Comparison of ENCODE assay signal across 9 cellular contexts in genomic region chr10:11553773-11554381, GRCh38. TPM values are rescaled to one million over a fixed set of nuclear protein-coding genes. Genes with fewer than 3 reads are reported as not detected.
DNase-seq lines count a peak whose midpoint lies in the region; ATAC-seq, FAIRE-seq and TF ChIP-seq lines count a peak whose summit lies in the region.
"Had no signal": no experiment of that assay in that cellular context is flagged by ENCODE, and none has a peak within 500 bp of the region (broad histone marks: within the 10 kb centered on the region; RNA-seq: fewer than 3 reads in every experiment).

No MANE protein-coding gene starts in this region.

- peak overlapping the region; percentile 22 for H3K4me3 Mint-ChIP-seq in activated T-helper 17 cell treated with anti-CD3 and anti-CD28 coated beads, Interleukin-2, amount 50 U/mL, for 72 hours

- H3K27me3 Mint-ChIP-seq in activated T-helper 17 cell treated with anti-CD3 and anti-CD28 coated beads, Interleukin-2, amount 50 U/mL, for 72 hours = peaks cover 18% of the 10 kb centered on the region

- H3K9me3 Mint-ChIP-seq in activated T-helper 17 cell treated with anti-CD3 and anti-CD28 coated beads, Interleukin-2, amount 50 U/mL, for 72 hours = peaks cover 4% of the 10 kb centered on the region

- in situ Hi-C loops in GM13976 (cut with MboI; ENCODE audit: low sequenced_read_pairs, unreplicated experiment) = no loop called here

- H3K4me1 Mint-ChIP-seq in activated T-helper 17 cell treated with anti-CD3 and anti-CD28 coated beads, Interleukin-2, amount 50 U/mL, for 72 hours = peaks cover 8% of the 10 kb centered on the region

- no peak for TF ChIP-seq CTCF in GM13976 (IDR thresholded peaks at IDR 0.05; ENCODE audit: borderline replicate concordance, control extremely low read depth, extremely low read depth, insufficient read depth, missing control alignments)

- H3K27ac Mint-ChIP-seq in activated T-helper 17 cell treated with anti-CD3 and anti-CD28 coated beads, Interleukin-2, amount 50 U/mL, for 72 hours = peak overlapping the region; percentile 14

- no peaks in the 10 kb centered on the region for H3K36me3 Mint-ChIP-seq in activated T-helper 17 cell treated with anti-CD3 and anti-CD28 coated beads, Interleukin-2, amount 50 U/mL, for 72 hours (ENCODE audit: low read depth)

- FAIRE-seq in RCC 7860 (lab: Jason Lieb, UNC) = no peak

- ATAC-seq in GM19463 (IDR thresholded peaks at IDR 0.05; ENCODE audit: unreplicated experiment) (peak; percentile 91), HG03103 (IDR thresholded peaks at IDR 0.05; ENCODE audit: low read depth, unreplicated experiment) (peak; percentile 85)
- ATAC-seq in activated T-helper 17 cell treated with anti-CD3 and anti-CD28 coated beads, Interleukin-2, amount 50 U/mL, for 72 hours (replicated peaks) = peak; percentile 49

- DNase-seq in GM13976 (ENCODE audit: low spot score) (peak; percentile 46), UCSD-AML1 (lab: John Stamatoyannopoulos, UW; ENCODE audit: unreplicated experiment) (no peak), AG20443 (ENCODE audit: low spot score) (no peak), 8988T (no peak), RCC 7860 (ENCODE audit: low spot score) (no peak)
- DNase-seq: NCI-H146 had no signal

RNA-seq across cellular contexts. Expression of gene USP6NL, which starts 57.6 kb away (rescaled TPM):
- total RNA-seq in activated T-helper 17 cell treated with anti-CD3 and anti-CD28 coated beads, Interleukin-2, amount 50 U/mL, for 72 hours = 1 to 10 TPM in 1 of 2 donors, under 1 TPM in 1; 0.74 to 1.7 TPM
